33 cellular contexts compared by ENCODE assay signal in genomic region chr17:68143425-68143824, GRCh38.
"Had no signal": no experiment of that assay in that cellular context is flagged by ENCODE, and none has a peak within 500 bp of the region (broad histone marks: within the 10 kb centered on the region; RNA-seq: fewer than 3 reads in every experiment).

No MANE protein-coding gene starts in this region.

- H3K4me1 Mint-ChIP-seq: activated B cell treated with CpG ODN at 0.5 μM for 24 hours; activated T-helper 17 cell treated with anti-CD3 and anti-CD28 coated beads, Interleukin-2, amount 50 U/mL, for 72 hours had no signal

- H3K4me3 Mint-ChIP-seq: activated B cell treated with CpG ODN at 0.5 μM for 24 hours; activated CD4-positive, alpha-beta memory T cell treated with anti-CD3 and anti-CD28 coated beads for 36 hours; activated CD4-positive, alpha-beta T cell treated with anti-CD3 and anti-CD28 coated beads, Interleukin-2, amount 10 ng/mL, durations not matched to agents 24 days and 14 days; activated CD8-positive, alpha-beta T cell treated with anti-CD3 and anti-CD28 coated beads for 36 hours; activated naive CD4-positive, alpha-beta T cell treated with anti-CD3 and anti-CD28 coated beads for 36 hours; activated naive CD8-positive, alpha-beta T cell treated with anti-CD3 and anti-CD28 coated beads for 36 hours; activated T-helper 1 cell treated with anti-CD3 and anti-CD28 coated beads, Interleukin-12 subunit alpha, Interleukin-12 subunit beta, Interleukin-2, Interleukin-4 antibody, amounts not matched to agents 30 ng/mL and 10 ng/mL and 1 ng/mL, durations not matched to agents 14 hours and 24 hours and 36 hours; activated T-helper 17 cell treated with anti-CD3 and anti-CD28 coated beads, Interleukin-2, amount 50 U/mL, for 72 hours; T-helper 2 cell treated with Interferon-gamma antibody and Interleukin-4, amounts not matched to agents 5 μg/mL and 100 μg/mL, for 36 hours had no signal

- H3K9me3 ChIP-seq: adrenal gland, body of pancreas, breast epithelium had no signal

- H3K27me3 Mint-ChIP-seq: activated B cell treated with CpG ODN at 0.5 μM for 24 hours; activated CD4-positive, alpha-beta memory T cell treated with anti-CD3 and anti-CD28 coated beads for 36 hours; activated CD8-positive, alpha-beta T cell treated with anti-CD3 and anti-CD28 coated beads for 36 hours; activated naive CD8-positive, alpha-beta T cell treated with anti-CD3 and anti-CD28 coated beads for 36 hours; activated T-helper 17 cell treated with anti-CD3 and anti-CD28 coated beads, Interleukin-2, amount 50 U/mL, for 72 hours had no signal

- H3K36me3 ChIP-seq: adrenal gland, brain microvascular endothelial cell, breast epithelium had no signal

- H3K4me3 ChIP-seq: adrenal gland, body of pancreas, breast epithelium, coronary artery had no signal

- H3K36me3 Mint-ChIP-seq: activated CD4-positive, alpha-beta memory T cell treated with anti-CD3 and anti-CD28 coated beads for 36 hours; activated naive CD4-positive, alpha-beta T cell treated with anti-CD3 and anti-CD28 coated beads, Interleukin-2, amount 50 U/mL, for 72 hours; activated naive CD8-positive, alpha-beta T cell treated with anti-CD3 and anti-CD28 coated beads for 36 hours had no signal

- H3K27me3 ChIP-seq: adrenal gland, body of pancreas, brain microvascular endothelial cell, breast epithelium had no signal

- H3K27ac Mint-ChIP-seq: activated B cell treated with CpG ODN at 0.5 μM for 24 hours; activated CD4-positive, alpha-beta memory T cell treated with anti-CD3 and anti-CD28 coated beads for 36 hours; activated CD4-positive, alpha-beta T cell treated with anti-CD3 and anti-CD28 coated beads, Interleukin-2, amount 10 ng/mL, durations not matched to agents 24 days and 14 days; activated CD8-positive, alpha-beta T cell treated with anti-CD3 and anti-CD28 coated beads for 36 hours; activated naive CD4-positive, alpha-beta T cell treated with anti-CD3 and anti-CD28 coated beads for 36 hours; activated naive CD4-positive, alpha-beta T cell treated with anti-CD3 and anti-CD28 coated beads, Interleukin-2, amount 50 U/mL, for 72 hours; activated naive CD8-positive, alpha-beta T cell treated with anti-CD3 and anti-CD28 coated beads for 36 hours; activated T-helper 1 cell treated with anti-CD3 and anti-CD28 coated beads, Interleukin-12 subunit alpha, Interleukin-12 subunit beta, Interleukin-2, Interleukin-4 antibody, amounts not matched to agents 30 ng/mL and 10 ng/mL and 1 ng/mL, durations not matched to agents 14 hours and 24 hours and 36 hours; activated T-helper 17 cell treated with anti-CD3 and anti-CD28 coated beads, Interleukin-2, amount 50 U/mL, for 72 hours; T-helper 2 cell treated with Interferon-gamma antibody and Interleukin-4, amounts not matched to agents 5 μg/mL and 100 μg/mL, for 36 hours had no signal

- H3K4me1 ChIP-seq: adrenal gland, body of pancreas, breast epithelium had no signal

- H3K27ac ChIP-seq: adrenal gland, body of pancreas, brain microvascular endothelial cell, breast epithelium, coronary artery, VCaP had no signal

- H3K9me3 Mint-ChIP-seq: activated B cell treated with CpG ODN at 0.5 μM for 24 hours; activated CD4-positive, alpha-beta memory T cell treated with anti-CD3 and anti-CD28 coated beads for 36 hours; activated CD4-positive, alpha-beta T cell treated with anti-CD3 and anti-CD28 coated beads, Interleukin-2, amount 10 ng/mL, durations not matched to agents 24 days and 14 days; activated CD8-positive, alpha-beta T cell treated with anti-CD3 and anti-CD28 coated beads for 36 hours; activated naive CD4-positive, alpha-beta T cell treated with anti-CD3 and anti-CD28 coated beads for 36 hours; activated naive CD4-positive, alpha-beta T cell treated with anti-CD3 and anti-CD28 coated beads, Interleukin-2, amount 50 U/mL, for 72 hours; activated naive CD8-positive, alpha-beta T cell treated with anti-CD3 and anti-CD28 coated beads for 36 hours; activated T-helper 1 cell treated with anti-CD3 and anti-CD28 coated beads, Interleukin-12 subunit alpha, Interleukin-12 subunit beta, Interleukin-2, Interleukin-4 antibody, amounts not matched to agents 30 ng/mL and 10 ng/mL and 1 ng/mL, durations not matched to agents 14 hours and 24 hours and 36 hours; activated T-helper 17 cell treated with anti-CD3 and anti-CD28 coated beads, Interleukin-2, amount 50 U/mL, for 72 hours; T-helper 2 cell treated with Interferon-gamma antibody and Interleukin-4, amounts not matched to agents 5 μg/mL and 100 μg/mL, for 36 hours had no signal

- DNase-seq: activated B cell treated with CpG ODN at 0.5 μM for 24 hours; activated CD4-positive, alpha-beta memory T cell treated with anti-CD3 and anti-CD28 coated beads for 36 hours; activated CD4-positive, alpha-beta T cell treated with anti-CD3 and anti-CD28 coated beads for 4 hours; activated CD4-positive, alpha-beta T cell treated with anti-CD3 and anti-CD28 coated beads, Interleukin-2, amount 10 ng/mL, durations not matched to agents 24 days and 14 days; activated CD4-positive, alpha-beta T cell treated with anti-CD3 and anti-CD28 coated beads, Interleukin-2, amount 50 U/mL, for 1 hour; activated CD4-positive, alpha-beta T cell treated with anti-CD3 and anti-CD28 coated beads, Interleukin-2, amount 50 U/mL, for 4 hours; activated CD4-positive, CD25-positive, alpha-beta regulatory T cell treated with anti-CD3 and anti-CD28 coated beads, Interleukin-2, amount 50 U/mL, for 72 hours; activated CD8-positive, alpha-beta memory T cell treated with anti-CD3 and anti-CD28 coated beads, Interleukin-2, amount 50 U/mL, for 4 hours; activated CD8-positive, alpha-beta T cell treated with anti-CD3 and anti-CD28 coated beads for 36 hours; activated effector memory CD4-positive, alpha-beta T cell treated with anti-CD3 and anti-CD28 coated beads, Interleukin-2, amount 50 U/mL, for 16 hours; activated gamma-delta T cell treated with Interleukin-2 at 50 U/mL for 16 hours; activated naive CD4-positive, alpha-beta T cell; activated naive CD4-positive, alpha-beta T cell treated with anti-CD3 and anti-CD28 coated beads for 36 hours; activated naive CD4-positive, alpha-beta T cell treated with anti-CD3 and anti-CD28 coated beads, Interleukin-2, amount 50 U/mL, for 16 hours; activated naive CD8-positive, alpha-beta T cell treated with anti-CD3 and anti-CD28 coated beads for 36 hours; activated T-cell treated with anti-CD3 and anti-CD28 coated beads for 4 hours; activated T-cell treated with anti-CD3 and anti-CD28 coated beads, Interleukin-2, amount 50 U/mL, for 1 hour; activated T-cell treated with anti-CD3 and anti-CD28 coated beads, Interleukin-2, amount 50 U/mL, for 48 hours; adrenal gland; amniotic stem cell; aorta; body of pancreas; brain microvascular endothelial cell; central memory CD4-positive, alpha-beta T cell; T-helper 2 cell; T-helper 9 cell had no signal

- ATAC-seq: activated CD8-positive, alpha-beta T cell treated with anti-CD3 and anti-CD28 coated beads for 36 hours; activated naive CD4-positive, alpha-beta T cell treated with anti-CD3 and anti-CD28 coated beads, Interleukin-2, amount 50 U/mL, for 72 hours; activated T-helper 17 cell treated with anti-CD3 and anti-CD28 coated beads, Interleukin-2, amount 50 U/mL, for 72 hours; body of pancreas had no signal
